In genomic region chr2:11746376-11746806, GRCh38 we compare ENCODE assay signal across 8 cellular contexts. TPM values are rescaled to one million over a fixed set of nuclear protein-coding genes. Genes with fewer than 3 reads are reported as not detected.
DNase-seq lines count a peak whose midpoint lies in the region; ATAC-seq and TF ChIP-seq lines count a peak whose summit lies in the region.

Gene LPIN1 (plus strand): TSS chr2:11746632. CDS start chr2:11765542, 18,910 bp downstream.

- DNase-seq in DMS 273 treated with DMSO at 0.1 percent for 48 hours (lab: John Stamatoyannopoulos, UW) (peak; percentile 41), HuH-7 (ENCODE audit: low spot score) (peak; percentile 84), Panc1 (ENCODE audit: low read depth, low spot score) (no peak)
- DNase-seq in activated T-cell treated with anti-CD3 and anti-CD28 coated beads, Interleukin-2, amount 50 U/mL, for 48 hours = peak; percentile 92 to 93
- DNase-seq in stimulated activated CD8-positive, alpha-beta memory T cell treated with anti-CD3 and anti-CD28 coated beads, Interleukin-7, amount 100 ng/mL, for 24 hours (ENCODE audit: low read depth) = peak; percentile 67

- CTCF ChIA-PET in Panc1 (lab: Charles Lee) = interaction anchor here (0.6 to 1.0 kb wide), 6 partner anchors 33 to 284 kb away, joined by 3 to 7 read pairs (median 4); no protein-coding TSS in a partner anchor

- ATAC-seq in GM21423 (IDR thresholded peaks at IDR 0.05; ENCODE audit: unreplicated experiment) (peak; percentile 47), Panc1 (peak; percentile 68), esophagus mucosa (peak; percentile 83)

- H3K9me3 ChIP-seq in Panc1 (ENCODE audit: control insufficient read depth, insufficient read depth, low read depth, low read length) (no peaks in the 10 kb centered on the region), muscle layer of duodenum (ENCODE audit: control insufficient read depth in 1 of 2, low read length in 2 of 2) (no peaks in the 10 kb centered on the region)

- in situ Hi-C loops in Panc1 (cut with HindIII; ENCODE audit: low pct_unique_long_range_greater_than_20kb, low sequenced_read_pairs) = no loop called here

- H3K27ac ChIP-seq in Panc1 (ENCODE audit: low read length) = peak within 1 kb of the TSS; percentile 96
- peak within 1 kb of the TSS; percentile 26 for H3K27ac ChIP-seq in muscle layer of duodenum (ENCODE audit: low read length)

- TF ChIP-seq CTCF in Panc1 (IDR thresholded peaks at IDR 0.05) = no peak; the same call in 1 of the 2 replicates

- BruUV-seq in Panc1 (replicated peaks; lab: Mats Ljungman, UMichigan) = no TSS peak

- POLR2A ChIA-PET in Panc1 (lab: Charles Lee) = interaction anchor here (0.5 kb wide), 1 partner anchor 29 kb away, joined by 3 read pairs; no protein-coding TSS in a partner anchor

- H3K4me3 ChIP-seq in Panc1 (ENCODE audit: low read depth in 2 of 2, low read length in 2 of 2) (peak within 1 kb of the TSS; percentile 83 to 93), muscle layer of duodenum (ENCODE audit: low read depth in 1 of 2, low read length in 2 of 2) (peak within 1 kb of the TSS; percentile 78 to 79)

- H3K4me1 ChIP-seq in Panc1 (ENCODE audit: control insufficient read depth, insufficient read depth, low read length) = peaks cover 75% of the 10 kb centered on the region
- peaks cover 16 to 20% of the 10 kb centered on the region in 2 donors for H3K4me1 ChIP-seq in muscle layer of duodenum (ENCODE audit: control insufficient read depth in 1 of 2, insufficient read depth in 2 of 2, low read length in 2 of 2)

- intact Hi-C loops in Panc1 (cut with micrococcal nuclease; ENCODE audit: unreplicated experiment) = no loop called here

- H3K36me3 ChIP-seq in Panc1 (ENCODE audit: control insufficient read depth, insufficient read depth, low read length) (no peaks in the 10 kb centered on the region; the same call in 1 of the 2 replicates), muscle layer of duodenum (ENCODE audit: control insufficient read depth in 1 of 2, insufficient read depth in 2 of 2, low read length in 2 of 2) (no peaks in the 10 kb centered on the region)

- H3K27me3 ChIP-seq in Panc1 (ENCODE audit: control insufficient read depth, insufficient read depth, low read length) = no peaks in the 10 kb centered on the region
- no peaks in the 10 kb centered on the region for H3K27me3 ChIP-seq in muscle layer of duodenum (ENCODE audit: low read depth, low read length)

RNA-seq across cellular contexts. Expression of gene LPIN1, which starts in this region (rescaled TPM):
- total RNA-seq in Panc1 (2021; ENCODE audit: unreplicated experiment) (51.8 TPM), esophagus mucosa (33.6 TPM)
- polyA plus RNA-seq in Panc1 (2012; ENCODE audit: insufficient read length) = 23.0 TPM
